ENCODE assay signal across 1 cellular context in the genomic region with DNA sequence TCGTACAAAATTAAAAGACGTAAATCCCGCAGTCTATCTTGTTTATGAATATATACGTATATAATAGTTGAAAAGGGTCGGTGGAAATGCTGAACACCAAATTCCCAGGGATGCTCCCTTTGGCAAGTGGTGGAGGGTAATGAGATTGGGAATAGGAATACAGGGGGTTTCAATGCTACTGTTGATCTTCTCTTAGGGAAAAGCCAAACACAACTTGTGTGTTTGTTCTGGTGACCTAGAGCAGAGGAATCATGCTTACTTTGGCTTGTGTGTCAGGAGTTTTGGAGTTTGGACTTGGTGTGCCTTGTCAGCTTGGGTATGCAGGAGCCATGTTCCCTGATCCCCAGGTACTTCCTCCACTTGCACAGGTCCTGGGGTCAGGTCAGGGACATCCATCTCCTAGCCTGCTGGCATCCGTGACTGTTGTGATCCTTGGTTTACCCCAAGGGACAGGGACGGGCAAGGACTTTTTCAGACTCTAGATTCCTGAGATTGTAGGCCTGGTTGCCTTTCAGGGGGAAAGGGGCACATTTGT.
TF ChIP-seq lines count a peak whose summit lies in the region.

No MANE protein-coding gene starts in this region.

TF ChIP-seq in HepG2, 621 proteins besides CTCF, POLR2A, EP300 and RAD21 (continued from another document and continues in another):
- TF ChIP-seq, protein P1, sequence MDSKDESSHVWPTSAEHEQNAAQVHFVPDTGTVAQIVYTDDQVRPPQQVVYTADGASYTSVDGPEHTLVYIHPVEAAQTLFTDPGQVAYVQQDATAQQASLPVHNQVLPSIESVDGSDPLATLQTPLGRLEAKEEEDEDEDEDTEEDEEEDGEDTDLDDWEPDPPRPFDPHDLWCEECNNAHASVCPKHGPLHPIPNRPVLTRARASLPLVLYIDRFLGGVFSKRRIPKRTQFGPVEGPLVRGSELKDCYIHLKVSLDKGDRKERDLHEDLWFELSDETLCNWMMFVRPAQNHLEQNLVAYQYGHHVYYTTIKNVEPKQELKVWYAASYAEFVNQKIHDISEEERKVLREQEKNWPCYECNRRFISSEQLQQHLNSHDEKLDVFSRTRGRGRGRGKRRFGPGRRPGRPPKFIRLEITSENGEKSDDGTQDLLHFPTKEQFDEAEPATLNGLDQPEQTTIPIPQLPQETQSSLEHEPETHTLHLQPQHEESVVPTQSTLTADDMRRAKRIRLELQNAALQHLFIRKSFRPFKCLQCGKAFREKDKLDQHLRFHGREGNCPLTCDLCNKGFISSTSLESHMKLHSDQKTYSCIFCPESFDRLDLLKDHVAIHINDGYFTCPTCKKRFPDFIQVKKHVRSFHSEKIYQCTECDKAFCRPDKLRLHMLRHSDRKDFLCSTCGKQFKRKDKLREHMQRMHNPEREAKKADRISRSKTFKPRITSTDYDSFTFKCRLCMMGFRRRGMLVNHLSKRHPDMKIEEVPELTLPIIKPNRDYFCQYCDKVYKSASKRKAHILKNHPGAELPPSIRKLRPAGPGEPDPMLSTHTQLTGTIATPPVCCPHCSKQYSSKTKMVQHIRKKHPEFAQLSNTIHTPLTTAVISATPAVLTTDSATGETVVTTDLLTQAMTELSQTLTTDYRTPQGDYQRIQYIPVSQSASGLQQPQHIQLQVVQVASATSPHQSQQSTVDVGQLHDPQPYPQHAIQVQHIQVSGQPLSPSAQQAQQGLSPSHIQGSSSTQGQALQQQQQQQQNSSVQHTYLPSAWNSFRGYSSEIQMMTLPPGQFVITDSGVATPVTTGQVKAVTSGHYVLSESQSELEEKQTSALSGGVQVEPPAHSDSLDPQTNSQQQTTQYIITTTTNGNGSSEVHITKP (CRISPR knock-in tag; IDR thresholded peaks at IDR 0.05; ENCODE audit: low read depth) = no peak
- TF ChIP-seq ZFY (CRISPR knock-in tag; IDR thresholded peaks at IDR 0.05) (no peak), ZNF605 (CRISPR knock-in tag; IDR thresholded peaks at IDR 0.05) (peak; percentile 68; the same call in 1 of the 2 replicates), JUNB (CRISPR knock-in tag; IDR thresholded peaks at IDR 0.05; ENCODE audit: borderline replicate concordance) (0 out of 2 replicates have a peak, but pooled peaks have one; percentile 12), MYNN (CRISPR knock-in tag; IDR thresholded peaks at IDR 0.05; ENCODE audit: low read depth) (no peak), FOXK2 (IDR thresholded peaks at IDR 0.05) (0 out of 2 replicates have a peak, but pooled peaks have one; percentile 43), TOE1 (CRISPR knock-in tag; IDR thresholded peaks at IDR 0.05) (no peak), ZNF567 (CRISPR knock-in tag; IDR thresholded peaks at IDR 0.05; ENCODE audit: borderline replicate concordance) (no peak), GABPA (IDR thresholded peaks at IDR 0.05; ENCODE audit: low read depth, low read length) (no peak), GABPA (CRISPR knock-in tag; IDR thresholded peaks at IDR 0.05; ENCODE audit: low read depth) (0 out of 2 replicates have a peak, but pooled peaks have one; percentile 21), ZNF720 (CRISPR knock-in tag; IDR thresholded peaks at IDR 0.05) (no peak), SALL2 (CRISPR knock-in tag; IDR thresholded peaks at IDR 0.05) (no peak), TP53 (CRISPR knock-in tag; conservative IDR thresholded peaks at IDR 0.05) (no peak), ZNF446 (CRISPR knock-in tag; IDR thresholded peaks at IDR 0.05) (no peak), ZFYVE20 (CRISPR knock-in tag; IDR thresholded peaks at IDR 0.05; ENCODE audit: borderline replicate concordance, low read depth) (no peak), MTA3 (CRISPR knock-in tag; IDR thresholded peaks at IDR 0.05) (no peak), ARNT2 (CRISPR knock-in tag; IDR thresholded peaks at IDR 0.05; ENCODE audit: low read depth) (no peak), AGO1 (IDR thresholded peaks at IDR 0.05; ENCODE audit: low read depth, low read length, poor library complexity, severe bottlenecking) (no peak), ZNF329 (CRISPR knock-in tag; IDR thresholded peaks at IDR 0.05; ENCODE audit: low read depth) (no peak), NFYB (CRISPR knock-in tag; IDR thresholded peaks at IDR 0.05) (no peak), HOXA9 (CRISPR knock-in tag; IDR thresholded peaks at IDR 0.05; ENCODE audit: borderline replicate concordance) (no peak), NCOR1 (IDR thresholded peaks at IDR 0.05; ENCODE audit: borderline replicate concordance, low read length) (peak; percentile 66; the same call in 1 of the 2 replicates), ZBTB42 (CRISPR knock-in tag; IDR thresholded peaks at IDR 0.05) (no peak), KDM2A (CRISPR knock-in tag; IDR thresholded peaks at IDR 0.05; ENCODE audit: borderline replicate concordance, low read depth) (no peak), ZNF747 (CRISPR knock-in tag; IDR thresholded peaks at IDR 0.05; ENCODE audit: borderline replicate concordance) (no peak), ZNF510 (CRISPR knock-in tag; IDR thresholded peaks at IDR 0.05; ENCODE audit: low read depth) (no peak), ZNF382 (CRISPR knock-in tag; IDR thresholded peaks at IDR 0.05; ENCODE audit: borderline replicate concordance) (no peak), ZNF672 (CRISPR knock-in tag; IDR thresholded peaks at IDR 0.05) (no peak), HNRNPLL (IDR thresholded peaks at IDR 0.05; ENCODE audit: low read depth, low read length, poor library complexity, severe bottlenecking) (no peak), TSC22D2 (CRISPR knock-in tag; IDR thresholded peaks at IDR 0.05; ENCODE audit: borderline replicate concordance) (no peak), ZSCAN20 (CRISPR knock-in tag; IDR thresholded peaks at IDR 0.05; ENCODE audit: borderline replicate concordance) (no peak), ISL2 (CRISPR knock-in tag; IDR thresholded peaks at IDR 0.05) (0 out of 2 replicates have a peak, but pooled peaks have one; percentile 32), TGIF2 (CRISPR knock-in tag; IDR thresholded peaks at IDR 0.05) (no peak), MED8 (CRISPR knock-in tag; IDR thresholded peaks at IDR 0.05; ENCODE audit: insufficient replicate concordance) (no peak), ZNF547 (CRISPR knock-in tag; IDR thresholded peaks at IDR 0.05) (no peak), ZNF430 (CRISPR knock-in tag; IDR thresholded peaks at IDR 0.05) (peak; percentile 78; the same call in 1 of the 2 replicates), SRSF4 (IDR thresholded peaks at IDR 0.05; ENCODE audit: low read depth, low read length, poor library complexity, severe bottlenecking) (no peak), ZNF652 (CRISPR knock-in tag; IDR thresholded peaks at IDR 0.05; ENCODE audit: borderline replicate concordance, low read depth) (no peak), ZBTB7A (CRISPR knock-in tag; IDR thresholded peaks at IDR 0.05) (0 out of 2 replicates have a peak, but pooled peaks have one; percentile 13), MAFK (conservative IDR thresholded peaks at IDR 0.05 in 1 of 2, IDR thresholded peaks at IDR 0.05 in 1 of 2; ENCODE audit: low read length in 2 of 2) (no peak), ZEB1 (IDR thresholded peaks at IDR 0.05; ENCODE audit: insufficient replicate concordance, low read depth) (peak; percentile 36), ZNF737 (CRISPR knock-in tag; IDR thresholded peaks at IDR 0.05; ENCODE audit: borderline replicate concordance) (no peak), ZNF160 (CRISPR knock-in tag; IDR thresholded peaks at IDR 0.05) (no peak), ZNF766 (CRISPR knock-in tag; IDR thresholded peaks at IDR 0.05; ENCODE audit: borderline replicate concordance) (no peak), SALL1 (CRISPR knock-in tag; IDR thresholded peaks at IDR 0.05) (peak; percentile 89), PCBP2 (optimal IDR thresholded peaks at IDR 0.05; ENCODE audit: low read depth, low read length, poor library complexity, severe bottlenecking) (no peak)
- TF ChIP-seq, protein P2, sequence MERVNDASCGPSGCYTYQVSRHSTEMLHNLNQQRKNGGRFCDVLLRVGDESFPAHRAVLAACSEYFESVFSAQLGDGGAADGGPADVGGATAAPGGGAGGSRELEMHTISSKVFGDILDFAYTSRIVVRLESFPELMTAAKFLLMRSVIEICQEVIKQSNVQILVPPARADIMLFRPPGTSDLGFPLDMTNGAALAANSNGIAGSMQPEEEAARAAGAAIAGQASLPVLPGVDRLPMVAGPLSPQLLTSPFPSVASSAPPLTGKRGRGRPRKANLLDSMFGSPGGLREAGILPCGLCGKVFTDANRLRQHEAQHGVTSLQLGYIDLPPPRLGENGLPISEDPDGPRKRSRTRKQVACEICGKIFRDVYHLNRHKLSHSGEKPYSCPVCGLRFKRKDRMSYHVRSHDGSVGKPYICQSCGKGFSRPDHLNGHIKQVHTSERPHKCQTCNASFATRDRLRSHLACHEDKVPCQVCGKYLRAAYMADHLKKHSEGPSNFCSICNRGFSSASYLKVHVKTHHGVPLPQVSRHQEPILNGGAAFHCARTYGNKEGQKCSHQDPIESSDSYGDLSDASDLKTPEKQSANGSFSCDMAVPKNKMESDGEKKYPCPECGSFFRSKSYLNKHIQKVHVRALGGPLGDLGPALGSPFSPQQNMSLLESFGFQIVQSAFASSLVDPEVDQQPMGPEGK (CRISPR knock-in tag; IDR thresholded peaks at IDR 0.05) = peak; percentile 40; the same call in 1 of the 2 replicates
- TF ChIP-seq, protein P3, sequence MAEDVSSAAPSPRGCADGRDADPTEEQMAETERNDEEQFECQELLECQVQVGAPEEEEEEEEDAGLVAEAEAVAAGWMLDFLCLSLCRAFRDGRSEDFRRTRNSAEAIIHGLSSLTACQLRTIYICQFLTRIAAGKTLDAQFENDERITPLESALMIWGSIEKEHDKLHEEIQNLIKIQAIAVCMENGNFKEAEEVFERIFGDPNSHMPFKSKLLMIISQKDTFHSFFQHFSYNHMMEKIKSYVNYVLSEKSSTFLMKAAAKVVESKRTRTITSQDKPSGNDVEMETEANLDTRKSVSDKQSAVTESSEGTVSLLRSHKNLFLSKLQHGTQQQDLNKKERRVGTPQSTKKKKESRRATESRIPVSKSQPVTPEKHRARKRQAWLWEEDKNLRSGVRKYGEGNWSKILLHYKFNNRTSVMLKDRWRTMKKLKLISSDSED (CRISPR knock-in tag; IDR thresholded peaks at IDR 0.05) = no peak
- TF ChIP-seq, protein P4, sequence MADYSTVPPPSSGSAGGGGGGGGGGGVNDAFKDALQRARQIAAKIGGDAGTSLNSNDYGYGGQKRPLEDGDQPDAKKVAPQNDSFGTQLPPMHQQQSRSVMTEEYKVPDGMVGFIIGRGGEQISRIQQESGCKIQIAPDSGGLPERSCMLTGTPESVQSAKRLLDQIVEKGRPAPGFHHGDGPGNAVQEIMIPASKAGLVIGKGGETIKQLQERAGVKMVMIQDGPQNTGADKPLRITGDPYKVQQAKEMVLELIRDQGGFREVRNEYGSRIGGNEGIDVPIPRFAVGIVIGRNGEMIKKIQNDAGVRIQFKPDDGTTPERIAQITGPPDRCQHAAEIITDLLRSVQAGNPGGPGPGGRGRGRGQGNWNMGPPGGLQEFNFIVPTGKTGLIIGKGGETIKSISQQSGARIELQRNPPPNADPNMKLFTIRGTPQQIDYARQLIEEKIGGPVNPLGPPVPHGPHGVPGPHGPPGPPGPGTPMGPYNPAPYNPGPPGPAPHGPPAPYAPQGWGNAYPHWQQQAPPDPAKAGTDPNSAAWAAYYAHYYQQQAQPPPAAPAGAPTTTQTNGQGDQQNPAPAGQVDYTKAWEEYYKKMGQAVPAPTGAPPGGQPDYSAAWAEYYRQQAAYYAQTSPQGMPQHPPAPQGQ (CRISPR knock-in tag; IDR thresholded peaks at IDR 0.05; ENCODE audit: borderline replicate concordance) = no peak
- TF ChIP-seq, protein P5, sequence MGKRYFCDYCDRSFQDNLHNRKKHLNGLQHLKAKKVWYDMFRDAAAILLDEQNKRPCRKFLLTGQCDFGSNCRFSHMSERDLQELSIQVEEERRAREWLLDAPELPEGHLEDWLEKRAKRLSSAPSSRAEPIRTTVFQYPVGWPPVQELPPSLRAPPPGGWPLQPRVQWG (CRISPR knock-in tag; IDR thresholded peaks at IDR 0.05; ENCODE audit: borderline replicate concordance, low read depth) = no peak
- TF ChIP-seq, protein P6, sequence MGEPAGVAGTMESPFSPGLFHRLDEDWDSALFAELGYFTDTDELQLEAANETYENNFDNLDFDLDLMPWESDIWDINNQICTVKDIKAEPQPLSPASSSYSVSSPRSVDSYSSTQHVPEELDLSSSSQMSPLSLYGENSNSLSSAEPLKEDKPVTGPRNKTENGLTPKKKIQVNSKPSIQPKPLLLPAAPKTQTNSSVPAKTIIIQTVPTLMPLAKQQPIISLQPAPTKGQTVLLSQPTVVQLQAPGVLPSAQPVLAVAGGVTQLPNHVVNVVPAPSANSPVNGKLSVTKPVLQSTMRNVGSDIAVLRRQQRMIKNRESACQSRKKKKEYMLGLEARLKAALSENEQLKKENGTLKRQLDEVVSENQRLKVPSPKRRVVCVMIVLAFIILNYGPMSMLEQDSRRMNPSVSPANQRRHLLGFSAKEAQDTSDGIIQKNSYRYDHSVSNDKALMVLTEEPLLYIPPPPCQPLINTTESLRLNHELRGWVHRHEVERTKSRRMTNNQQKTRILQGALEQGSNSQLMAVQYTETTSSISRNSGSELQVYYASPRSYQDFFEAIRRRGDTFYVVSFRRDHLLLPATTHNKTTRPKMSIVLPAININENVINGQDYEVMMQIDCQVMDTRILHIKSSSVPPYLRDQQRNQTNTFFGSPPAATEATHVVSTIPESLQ (CRISPR knock-in tag; conservative IDR thresholded peaks at IDR 0.05) = no peak
- TF ChIP-seq, protein P7, sequence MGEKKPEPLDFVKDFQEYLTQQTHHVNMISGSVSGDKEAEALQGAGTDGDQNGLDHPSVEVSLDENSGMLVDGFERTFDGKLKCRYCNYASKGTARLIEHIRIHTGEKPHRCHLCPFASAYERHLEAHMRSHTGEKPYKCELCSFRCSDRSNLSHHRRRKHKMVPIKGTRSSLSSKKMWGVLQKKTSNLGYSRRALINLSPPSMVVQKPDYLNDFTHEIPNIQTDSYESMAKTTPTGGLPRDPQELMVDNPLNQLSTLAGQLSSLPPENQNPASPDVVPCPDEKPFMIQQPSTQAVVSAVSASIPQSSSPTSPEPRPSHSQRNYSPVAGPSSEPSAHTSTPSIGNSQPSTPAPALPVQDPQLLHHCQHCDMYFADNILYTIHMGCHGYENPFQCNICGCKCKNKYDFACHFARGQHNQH (CRISPR knock-in tag; IDR thresholded peaks at IDR 0.05) = peak; percentile 40; the same call in 1 of the 2 replicates
- TF ChIP-seq, protein P8, sequence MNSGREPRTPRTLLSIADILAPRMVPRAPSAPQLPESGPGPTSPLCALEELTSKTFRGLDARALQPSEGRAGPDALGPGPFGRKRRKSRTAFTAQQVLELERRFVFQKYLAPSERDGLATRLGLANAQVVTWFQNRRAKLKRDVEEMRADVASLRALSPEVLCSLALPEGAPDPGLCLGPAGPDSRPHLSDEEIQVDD (CRISPR knock-in tag; IDR thresholded peaks at IDR 0.05; ENCODE audit: borderline replicate concordance) = no peak
- TF ChIP-seq, protein P9, sequence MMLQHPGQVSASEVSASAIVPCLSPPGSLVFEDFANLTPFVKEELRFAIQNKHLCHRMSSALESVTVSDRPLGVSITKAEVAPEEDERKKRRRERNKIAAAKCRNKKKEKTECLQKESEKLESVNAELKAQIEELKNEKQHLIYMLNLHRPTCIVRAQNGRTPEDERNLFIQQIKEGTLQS (CRISPR knock-in tag; IDR thresholded peaks at IDR 0.05) = no peak
- TF ChIP-seq, protein P10, sequence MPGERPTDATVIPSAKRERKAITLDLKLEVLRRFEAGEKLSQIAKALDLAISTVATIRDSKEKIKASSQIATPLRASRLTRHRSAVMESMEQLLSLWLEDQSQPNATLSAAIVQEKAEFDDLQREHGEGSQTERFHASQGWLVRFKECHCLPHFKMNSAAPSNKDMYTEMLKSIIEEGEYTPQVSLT (CRISPR knock-in tag; IDR thresholded peaks at IDR 0.05; ENCODE audit: borderline replicate concordance, low read depth) = no peak
